Comparison of ENCODE assay signal across 11 cellular contexts in genomic region chr11:130144721-130145327, GRCh38. TPM values are rescaled to one million over a fixed set of nuclear protein-coding genes. Genes with fewer than 3 reads are reported as not detected.
DNase-seq lines count a peak whose midpoint lies in the region; ATAC-seq and TF ChIP-seq lines count a peak whose summit lies in the region.
"Had no signal": no experiment of that assay in that cellular context is flagged by ENCODE, and none has a peak within 500 bp of the region (broad histone marks: within the 10 kb centered on the region; RNA-seq: fewer than 3 reads in every experiment).

No MANE protein-coding gene starts in this region.

- no peak for DNase-seq in activated CD8-positive, alpha-beta T cell treated with anti-CD3 and anti-CD28 coated beads, Interleukin-2, amount 10 ng/mL, durations not matched to agents 7 days and 5 days
- no peak for DNase-seq in activated CD8-positive, alpha-beta T cell treated with anti-CD3 and anti-CD28 coated beads for 36 hours
- DNase-seq in upper lobe of left lung (no peak), KG1 (lab: John Stamatoyannopoulos, UW) (no peak)
- DNase-seq in stimulated activated naive CD8-positive, alpha-beta T cell treated with anti-CD3 and anti-CD28 coated beads, Interleukin-15, Interleukin-2, amounts not matched to agents 100 U/mL and 50 U/mL, for 24 hours, result no peak
- DNase-seq in activated CD4-positive, alpha-beta T cell treated with anti-CD3 and anti-CD28 coated beads for 4 hours, result no peak
- DNase-seq: activated naive CD4-positive, alpha-beta T cell; effector CD4-positive, alpha-beta T cell had no signal

- H3K27ac ChIP-seq in cingulate gyrus (ENCODE audit: low read depth, low read length) (peak overlapping the region; percentile 34), mesodermal cell (ENCODE audit: low read depth, low read length, severe bottlenecking) (peak overlapping the region; percentile 37), upper lobe of left lung (peak overlapping the region; percentile 65 to 87 (median 78))
- H3K27ac ChIP-seq: suprapubic skin had no signal

- intact Hi-C loops in activated CD8-positive, alpha-beta T cell treated with anti-CD3 and anti-CD28 coated beads for 36 hours (cut with micrococcal nuclease), result no loop called here

- WGBS in mesodermal cell (ENCODE audit: insufficient coverage in 2 of 2), 2 experiments, result 90 to 92% methylated on average over 10 to 11 of the region's 11 CpGs
- WGBS in upper lobe of left lung, 2 donors, result 80% methylated on average over 11 of the region's 11 CpGs

- no peaks in the 10 kb centered on the region for H3K36me3 Mint-ChIP-seq in activated CD8-positive, alpha-beta T cell treated with anti-CD3 and anti-CD28 coated beads, Interleukin-2, amount 10 ng/mL, durations not matched to agents 7 days and 5 days (ENCODE audit: low read depth)
- H3K36me3 Mint-ChIP-seq in activated CD8-positive, alpha-beta T cell treated with anti-CD3 and anti-CD28 coated beads for 36 hours (ENCODE audit: low read depth), result peaks cover 5% of the 10 kb centered on the region

- H3K27me3 Mint-ChIP-seq in activated CD8-positive, alpha-beta T cell treated with anti-CD3 and anti-CD28 coated beads, Interleukin-2, amount 10 ng/mL, durations not matched to agents 7 days and 5 days (ENCODE audit: low read depth), result no peaks in the 10 kb centered on the region
- H3K27me3 Mint-ChIP-seq in activated CD8-positive, alpha-beta T cell treated with anti-CD3 and anti-CD28 coated beads for 36 hours, result no peaks in the 10 kb centered on the region

- H3K4me3 Mint-ChIP-seq in activated CD8-positive, alpha-beta T cell treated with anti-CD3 and anti-CD28 coated beads, Interleukin-2, amount 10 ng/mL, durations not matched to agents 7 days and 5 days, result no peak overlapping the region
- H3K4me3 Mint-ChIP-seq in activated CD8-positive, alpha-beta T cell treated with anti-CD3 and anti-CD28 coated beads for 36 hours, result no peak overlapping the region

- H3K4me3 ChIP-seq in mesodermal cell (ENCODE audit: extremely low read depth, insufficient read depth, low read length, poor library complexity, severe bottlenecking), result no peak overlapping the region
- H3K4me3 ChIP-seq in upper lobe of left lung, result no peak overlapping the region
- H3K4me3 ChIP-seq: suprapubic skin had no signal

- no peaks in the 10 kb centered on the region for H3K4me1 ChIP-seq in mesodermal cell (ENCODE audit: control insufficient read depth, insufficient read depth, low read length, poor library complexity, severe bottlenecking)
- H3K4me1 ChIP-seq in upper lobe of left lung, result peaks cover 31 to 40% (median 32%) of the 10 kb centered on the region in 4 donors

- H3K36me3 ChIP-seq in mesodermal cell (ENCODE audit: control insufficient read depth, insufficient read depth, low read length) (peaks cover 76% of the 10 kb centered on the region), upper lobe of left lung (peaks cover 12 to 58% (median 41%) of the 10 kb centered on the region in 4 donors)

- no peaks in the 10 kb centered on the region for H3K27me3 ChIP-seq in upper lobe of left lung
- H3K27me3 ChIP-seq: suprapubic skin had no signal

- peak; percentile 22 for ATAC-seq in activated CD8-positive, alpha-beta T cell treated with anti-CD3 and anti-CD28 coated beads, Interleukin-2, amount 10 ng/mL, durations not matched to agents 7 days and 5 days
- ATAC-seq in activated CD8-positive, alpha-beta T cell treated with anti-CD3 and anti-CD28 coated beads for 36 hours, result no peak
- ATAC-seq in upper lobe of left lung (ENCODE audit: low FRiP score in 2 of 2), result no peak
- no peak for ATAC-seq in stimulated activated naive CD8-positive, alpha-beta T cell treated with anti-CD3 and anti-CD28 coated beads, Interleukin-15, Interleukin-2, amounts not matched to agents 100 U/mL and 50 U/mL, for 24 hours

- TF ChIP-seq EP300 in upper lobe of left lung (IDR thresholded peaks at IDR 0.05), result no peak

- no peaks in the 10 kb centered on the region for H3K9me3 Mint-ChIP-seq in activated CD8-positive, alpha-beta T cell treated with anti-CD3 and anti-CD28 coated beads, Interleukin-2, amount 10 ng/mL, durations not matched to agents 7 days and 5 days (ENCODE audit: insufficient read depth)
- H3K9me3 Mint-ChIP-seq in activated CD8-positive, alpha-beta T cell treated with anti-CD3 and anti-CD28 coated beads for 36 hours, result no peaks in the 10 kb centered on the region

- CTCF ChIA-PET in activated CD8-positive, alpha-beta T cell treated with anti-CD3 and anti-CD28 coated beads, Interleukin-2, amount 10 ng/mL, durations not matched to agents 7 days and 5 days (lab: Charles Lee), result interaction anchor here (1.1 to 2.1 kb wide), 3 partner anchors 10 to 218 kb away, joined by 3 to 14 read pairs (median 3); no protein-coding TSS in a partner anchor
- CTCF ChIA-PET in activated CD8-positive, alpha-beta T cell treated with anti-CD3 and anti-CD28 coated beads for 36 hours (lab: Charles Lee), result interaction anchor here (0.7 to 2.4 kb wide), 5 partner anchors 13 to 241 kb away, joined by 3 to 12 read pairs (median 4); no protein-coding TSS in a partner anchor

- no peak for TF ChIP-seq POLR2A in upper lobe of left lung (IDR thresholded peaks at IDR 0.05)

- H3K4me1 Mint-ChIP-seq in activated CD8-positive, alpha-beta T cell treated with anti-CD3 and anti-CD28 coated beads, Interleukin-2, amount 10 ng/mL, durations not matched to agents 7 days and 5 days (ENCODE audit: low read depth), result peaks cover 11% of the 10 kb centered on the region
- H3K4me1 Mint-ChIP-seq in activated CD8-positive, alpha-beta T cell treated with anti-CD3 and anti-CD28 coated beads for 36 hours (ENCODE audit: low read depth), result peaks cover 6% of the 10 kb centered on the region

- no peak for TF ChIP-seq CTCF in activated CD8-positive, alpha-beta T cell treated with anti-CD3 and anti-CD28 coated beads for 36 hours (IDR thresholded peaks at IDR 0.05)
- no peak for TF ChIP-seq CTCF in upper lobe of left lung (IDR thresholded peaks at IDR 0.05)

- H3K27ac Mint-ChIP-seq in activated CD8-positive, alpha-beta T cell treated with anti-CD3 and anti-CD28 coated beads, Interleukin-2, amount 10 ng/mL, durations not matched to agents 7 days and 5 days, result no peak overlapping the region
- no peak overlapping the region for H3K27ac Mint-ChIP-seq in activated CD8-positive, alpha-beta T cell treated with anti-CD3 and anti-CD28 coated beads for 36 hours

- no peaks in the 10 kb centered on the region for H3K9me3 ChIP-seq in mesodermal cell (ENCODE audit: control insufficient read depth, low read length)
- H3K9me3 ChIP-seq in upper lobe of left lung, result no peaks in the 10 kb centered on the region
- H3K9me3 ChIP-seq: suprapubic skin had no signal

- POLR2A ChIA-PET in activated CD8-positive, alpha-beta T cell treated with anti-CD3 and anti-CD28 coated beads, Interleukin-2, amount 10 ng/mL, durations not matched to agents 7 days and 5 days (lab: Charles Lee), result no interaction called here
- POLR2A ChIA-PET in activated CD8-positive, alpha-beta T cell treated with anti-CD3 and anti-CD28 coated beads for 36 hours (lab: Charles Lee), result no interaction called here

RNA-seq across cellular contexts. Expression of gene ST14, which starts 14.8 kb away (rescaled TPM):
- not detected for total RNA-seq in activated CD8-positive, alpha-beta T cell treated with anti-CD3 and anti-CD28 coated beads, Interleukin-2, amount 10 ng/mL, durations not matched to agents 7 days and 5 days
- total RNA-seq in activated CD8-positive, alpha-beta T cell treated with anti-CD3 and anti-CD28 coated beads for 36 hours, result not detected
- polyA plus RNA-seq in mesodermal cell (2013, experiment 1 of 2), result 0.59 TPM
- polyA plus RNA-seq in mesodermal cell (2013, experiment 2 of 2), result 0.20 TPM
- 100 to 1,000 TPM in 1 of 6 donors, 10 to 100 TPM in 5; 49.2 to 105 (median 72.1) TPM for total RNA-seq in upper lobe of left lung

Comparison
In these comparisons a context has a peak if more than half of its experiments do, and no peak if none do; other contexts are left out.
1. RNA of gene ST14, which starts 14.8 kb away (total RNA-seq): 49.2 to 105 TPM in upper lobe of left lung; not detected in activated CD8-positive, alpha-beta T cell treated with anti-CD3 and anti-CD28 coated beads for 36 hours and not detected in activated CD8-positive, alpha-beta T cell treated with anti-CD3 and anti-CD28 coated beads, Interleukin-2, amount 10 ng/mL, durations not matched to agents 7 days and 5 days; every median in the first group is over 10 times any median in the second.
2. Peak in every context shown above with its lines, with median percentiles within 50 percentile points of each other: H3K27ac ChIP-seq.